Comparison of ENCODE assay signal across 15 cellular contexts in the genomic region with DNA sequence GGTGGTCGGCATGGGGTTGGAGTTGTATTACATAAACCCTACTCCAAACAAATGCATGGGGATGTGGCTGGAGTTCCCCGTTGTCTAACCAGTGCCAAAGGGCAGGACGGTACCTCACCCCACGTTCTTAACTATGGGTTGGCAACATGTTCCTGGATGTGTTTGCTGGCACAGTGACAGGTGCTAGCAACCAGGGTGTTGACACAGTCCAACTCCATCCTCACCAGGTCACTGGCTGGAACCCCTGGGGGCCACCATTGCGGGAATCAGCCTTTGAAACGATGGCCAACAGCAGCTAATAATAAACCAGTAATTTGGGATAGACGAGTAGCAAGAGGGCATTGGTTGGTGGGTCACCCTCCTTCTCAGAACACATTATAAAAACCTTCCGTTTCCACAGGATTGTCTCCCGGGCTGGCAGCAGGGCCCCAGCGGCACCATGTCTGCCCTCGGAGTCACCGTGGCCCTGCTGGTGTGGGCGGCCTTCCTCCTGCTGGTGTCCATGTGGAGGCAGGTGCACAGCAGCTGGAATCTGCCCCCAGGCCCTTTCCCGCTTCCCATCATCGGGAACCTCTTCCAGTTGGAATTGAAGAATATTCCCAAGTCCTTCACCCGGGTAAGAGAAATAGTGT. TPM values are rescaled to one million over a fixed set of nuclear protein-coding genes. Genes with fewer than 3 reads are reported as not detected.
DNase-seq lines count a peak whose midpoint lies in the region; ATAC-seq and TF ChIP-seq lines count a peak whose summit lies in the region.
"Had no signal": no experiment of that assay in that cellular context is flagged by ENCODE, and none has a peak within 500 bp of the region (broad histone marks: within the 10 kb centered on the region; RNA-seq: fewer than 3 reads in every experiment).

A gene (plus strand): TSS at position 407 of the 632 bp plus-strand sequence. CDS start 33 bp downstream, at position 440.

- peaks cover 3% of the 10 kb centered on the region for H3K36me3 Mint-ChIP-seq in T-cell

- POLR2A ChIA-PET in T-cell (lab: Charles Lee), result no interaction called here

- intact Hi-C loops in spleen (cut with DNase I; ENCODE audit: low total_unique reads), result loop anchor here (10.0 kb wide), 1 partner anchor 192 kb away; a partner anchor contains a TSS

- H3K27me3 ChIP-seq in spleen (replicated peaks in 1 of 7), result peaks cover 10 to 65% (median 42%) of the 10 kb centered on the region in 7 donors
- H3K27me3 ChIP-seq: Peyer's patch had no signal

- H3K9me3 ChIP-seq in ES-I3 (ENCODE audit: control insufficient read depth, insufficient read depth, low read length) (no peaks in the 10 kb centered on the region), spleen (peaks cover 4 to 33% (median 22%) of the 10 kb centered on the region in 8 donors)

- CTCF ChIA-PET in T-cell (lab: Charles Lee), result no interaction called here

- no peak for ATAC-seq in T-cell (replicated peaks in 1 of 4)

- no peaks in the 10 kb centered on the region for H3K36me3 ChIP-seq in ES-I3 (ENCODE audit: insufficient read depth, low read length)
- H3K36me3 ChIP-seq in spleen, result no peaks in the 10 kb centered on the region
- H3K36me3 ChIP-seq: Peyer's patch had no signal

- peaks cover 33 to 51% of the 10 kb centered on the region in 2 donors for H3K27me3 Mint-ChIP-seq in T-cell

- DNase-seq in T-cell, result no peak
- DNase-seq in fibroblast of villous mesenchyme (ENCODE audit: low read depth), result no peak
- DNase-seq in spleen, result no peak
- DNase-seq in activated naive CD4-positive, alpha-beta T cell treated with anti-CD3 and anti-CD28 coated beads, Interleukin-2, amount 50 U/mL, for 16 hours, result no peak
- no peak for DNase-seq in kidney glomerular epithelial cell (lab: John Stamatoyannopoulos, UW)
- DNase-seq in HuH-7.5 (ENCODE audit: low spot score), result no peak
- no peak for DNase-seq in putamen (ENCODE audit: low spot score)
- DNase-seq: activated CD4-positive, alpha-beta memory T cell treated with anti-CD3 and anti-CD28 coated beads, Interleukin-2, amount 10 ng/mL, durations not matched to agents 7 days and 5 days; activated effector memory CD4-positive, alpha-beta T cell treated with anti-CD3 and anti-CD28 coated beads, Interleukin-2, amount 50 U/mL, for 16 hours; NCI-H1048; Peyer's patch; retina; T-helper 9 cell had no signal

- TF ChIP-seq CTCF in fibroblast of villous mesenchyme (IDR thresholded peaks at IDR 0.05; ENCODE audit: insufficient read depth, low read depth, low read length) (no peak), spleen (IDR thresholded peaks at IDR 0.05 in 8 of 11, conservative IDR thresholded peaks at IDR 0.05 in 3 of 11) (no peak)

- peaks cover 5 to 12% (median 8%) of the 10 kb centered on the region in 3 donors for H3K9me3 Mint-ChIP-seq in T-cell

- peaks cover 19 to 24% (median 23%) of the 10 kb centered on the region in 3 donors for H3K4me1 Mint-ChIP-seq in T-cell

- H3K4me1 ChIP-seq in ES-I3 (ENCODE audit: insufficient read depth, low read length) (no peaks in the 10 kb centered on the region), spleen (peaks cover 15 to 32% (median 24%) of the 10 kb centered on the region in 6 donors)

- WGBS in spleen, 5 donors, result 74 to 86% (median 80%) methylated on average over 16 of the region's 16 CpGs

- no peak within 1 kb of the TSS for H3K27ac ChIP-seq in spleen
- H3K27ac ChIP-seq: Peyer's patch had no signal

- H3K27ac Mint-ChIP-seq in T-cell, result peak within 1 kb of the TSS in 1 of 2 donors; percentile 46
- H3K27ac Mint-ChIP-seq: activated CD4-positive, alpha-beta memory T cell treated with anti-CD3 and anti-CD28 coated beads, Interleukin-2, amount 10 ng/mL, durations not matched to agents 7 days and 5 days; stimulated activated naive CD8-positive, alpha-beta T cell treated with anti-CD3 and anti-CD28 coated beads, Interleukin-15, Interleukin-2, amounts not matched to agents 100 ng/mL and 50 ng/mL, for 24 hours had no signal

- H3K4me3 ChIP-seq in fibroblast of villous mesenchyme (ENCODE audit: low read depth, low read length), result peak within 1 kb of the TSS; percentile 15
- H3K4me3 ChIP-seq in spleen, result peak within 1 kb of the TSS in 7 of 8 donors; percentile 1 to 49 (median 14)

- no peak for TF ChIP-seq POLR2A in spleen (IDR thresholded peaks at IDR 0.05)

- peak within 1 kb of the TSS in 2 of 3 donors; percentile 72 to 78 for H3K4me3 Mint-ChIP-seq in T-cell

- peak within 1 kb of the TSS; percentile 44; the same call in 1 of the 2 replicates for H3K9ac ChIP-seq in ES-I3 (ENCODE audit: low read depth, low read length)

RNA-seq across cellular contexts. Expression of the gene that starts here (rescaled TPM):
- total RNA-seq in T-cell (1 to 10 TPM; 2.4 to 4.7 (median 3.3) TPM), fibroblast of villous mesenchyme (1.3 and 1.6 TPM in 2 replicates), spleen (1 to 10 TPM; 1.2 to 4.0 (median 2.3) TPM)
- polyA plus RNA-seq in spleen, result 1 to 10 TPM in 2 of 3 donors, under 1 TPM in 1; 0.61 to 1.8 (median 1.2) TPM
